In genomic region chr12:54019111-54019811, GRCh38 we compare ENCODE assay signal across 1 cellular context.
TF ChIP-seq lines count a peak whose summit lies in the region.

No MANE protein-coding gene starts in this region.

TF ChIP-seq in WTC11, 78 proteins besides CTCF, POLR2A, EP300 and RAD21 (continued from another document):
- TF ChIP-seq AR (CRISPR knock-in tag; IDR thresholded peaks at IDR 0.05) (no peak), RELA (CRISPR knock-in tag; IDR thresholded peaks at IDR 0.05; ENCODE audit: borderline replicate concordance) (no peak), ZBTB21 (CRISPR knock-in tag; IDR thresholded peaks at IDR 0.05; ENCODE audit: borderline replicate concordance) (no peak), ERG (CRISPR knock-in tag; IDR thresholded peaks at IDR 0.05) (no peak), ZNF281 (CRISPR knock-in tag; IDR thresholded peaks at IDR 0.05) (no peak), NFATC4 (CRISPR knock-in tag; IDR thresholded peaks at IDR 0.05) (no peak), ZNF532 (CRISPR knock-in tag; IDR thresholded peaks at IDR 0.05; ENCODE audit: borderline replicate concordance) (no peak), ATF2 (CRISPR knock-in tag; IDR thresholded peaks at IDR 0.05; ENCODE audit: borderline replicate concordance, low read depth) (no peak)
